Comparison of ENCODE assay signal across 8 cellular contexts in genomic region chr20:20824924-20825584, GRCh38.
DNase-seq lines count a peak whose midpoint lies in the region; ATAC-seq, FAIRE-seq and TF ChIP-seq lines count a peak whose summit lies in the region.

No MANE protein-coding gene starts in this region.

- CTCF ChIA-PET in A549 (lab: Yijun Ruan, JAX), result interaction anchor here (0.6 to 8.4 kb wide), 49 partner anchors 11 to 794 kb away, joined by 3 to 105 read pairs (median 4); no protein-coding TSS in a partner anchor

- H3K36me3 ChIP-seq in Peyer's patch, result no peaks in the 10 kb centered on the region
- no peaks in the 10 kb centered on the region for H3K36me3 ChIP-seq in cardiac muscle cell
- H3K36me3 ChIP-seq in prostate gland, result no peaks in the 10 kb centered on the region

- TF ChIP-seq POLR2A in A549 (IDR thresholded peaks at IDR 0.05; ENCODE audit: low read length) (no peak), Peyer's patch (IDR thresholded peaks at IDR 0.05) (no peak), prostate gland (IDR thresholded peaks at IDR 0.05) (no peak)

- intact Hi-C loops in prostate gland (cut with DNase I), result loop anchor here (2.0 to 10.0 kb wide), 2 partner anchors 160 to 230 kb away; no protein-coding TSS in a partner anchor

- 0 out of 3 replicates have a peak, but pooled peaks cover under 1% of the 10 kb centered on the region for H3K9me3 ChIP-seq in A549
- no peaks in the 10 kb centered on the region for H3K9me3 ChIP-seq in Peyer's patch
- no peaks in the 10 kb centered on the region for H3K9me3 ChIP-seq in cardiac muscle cell (ENCODE audit: low read depth)
- no peaks in the 10 kb centered on the region for H3K9me3 ChIP-seq in prostate gland

- H3K27ac ChIP-seq in A549 (no peak overlapping the region), Peyer's patch (no peak overlapping the region), cardiac muscle cell (no peak overlapping the region), prostate gland (no peak overlapping the region)

- WGBS in A549 (ENCODE audit: missing lambda C conversion rate), result 18% methylated on average over 18 of the region's 18 CpGs
- 24% methylated on average over 18 of the region's 18 CpGs for WGBS in prostate gland

- no peak for TF ChIP-seq EP300 in A549 (IDR thresholded peaks at IDR 0.05)

- no peak overlapping the region for H3K4me3 ChIP-seq in A549
- H3K4me3 ChIP-seq in Peyer's patch, result no peak overlapping the region
- H3K4me3 ChIP-seq in cardiac muscle cell, result no peak overlapping the region
- H3K4me3 ChIP-seq in prostate gland, result no peak overlapping the region

- DNase-seq in A549 (ENCODE audit: low read depth in 1 of 2, low spot score in 1 of 2) (peak; percentile 49 to 53), HuH-7.5 (ENCODE audit: low spot score) (peak; percentile 57), Peyer's patch (peak; percentile 18 to 67 (median 66)), cardiac muscle cell (ENCODE audit: low read depth in 1 of 2, low spot score in 1 of 2) (peak; percentile 55 to 69), prostate gland (ENCODE audit: low spot score) (peak; percentile 35)
- DNase-seq in activated gamma-delta T cell treated with anti-CD3 and anti-CD28 coated beads, Interleukin-2, amount 50 U/mL, for 16 hours (ENCODE audit: low read depth), result peak; percentile 22

- FAIRE-seq in A549 (lab: Jason Lieb, UNC), result peak; percentile 77

- peak; percentile 67 for TF ChIP-seq RAD21 in A549 (conservative IDR thresholded peaks at IDR 0.05 in 1 of 2, IDR thresholded peaks at IDR 0.05 in 1 of 2)

- TF ChIP-seq CTCF in A549 (IDR thresholded peaks at IDR 0.05) (peak; percentile 76), Peyer's patch (IDR thresholded peaks at IDR 0.05) (peak; percentile 5 to 81 (median 70)), cardiac muscle cell (IDR thresholded peaks at IDR 0.05; ENCODE audit: low read depth, low read length) (peak; percentile 70), prostate gland (IDR thresholded peaks at IDR 0.05) (peak; percentile 78 to 85 (median 82))

- H3K27me3 ChIP-seq in Peyer's patch (peaks cover 0 to 4% of the 10 kb centered on the region in 2 donors), cardiac muscle cell (peaks cover 6% of the 10 kb centered on the region), prostate gland (replicated peaks; ENCODE audit: insufficient read depth) (no peaks in the 10 kb centered on the region)

- peak overlapping the region; percentile 58 for H3K4me2 ChIP-seq in A549

- ATAC-seq in A549 (peak; percentile 35 to 80; a peak in 3 of 6 replicates), GM18498 (IDR thresholded peaks at IDR 0.05; ENCODE audit: unreplicated experiment) (peak; percentile 73), HG02763 (IDR thresholded peaks at IDR 0.05; ENCODE audit: unreplicated experiment) (no peak)

- H3K4me1 ChIP-seq in A549, result no peaks in the 10 kb centered on the region
- peaks cover 0 to 4% (median 0%) of the 10 kb centered on the region in 4 donors for H3K4me1 ChIP-seq in Peyer's patch
- H3K4me1 ChIP-seq in cardiac muscle cell (ENCODE audit: low read depth), result no peaks in the 10 kb centered on the region
- no peaks in the 10 kb centered on the region for H3K4me1 ChIP-seq in prostate gland (replicated peaks)

- POLR2A ChIA-PET in A549 (lab: Yijun Ruan, JAX), result no interaction called here

TF ChIP-seq in A549, 52 proteins besides CTCF, POLR2A, EP300 and RAD21:
- TF ChIP-seq SMC3 (IDR thresholded peaks at IDR 0.05) (peak; percentile 82), RCOR1 (IDR thresholded peaks at IDR 0.05; ENCODE audit: low read depth, low read length) (no peak)
